ENCODE assay signal across 8 cellular contexts in genomic region chr18:63317556-63317946, GRCh38. TPM values are rescaled to one million over a fixed set of nuclear protein-coding genes. Genes with fewer than 3 reads are reported as not detected.
DNase-seq lines count a peak whose midpoint lies in the region; ATAC-seq and TF ChIP-seq lines count a peak whose summit lies in the region.

No MANE protein-coding gene starts in this region.

- peaks cover 42% of the 10 kb centered on the region for H3K4me1 Mint-ChIP-seq in T-helper 1 cell treated with Interleukin-12 subunit alpha and Interleukin-12 subunit beta and Interleukin-4 antibody, amounts not matched to agents 30 μg/mL and 1 μg/mL, for 36 hours (ENCODE audit: low read depth)
- H3K4me1 Mint-ChIP-seq in activated CD4-positive, alpha-beta memory T cell treated with anti-CD3 and anti-CD28 coated beads for 36 hours (ENCODE audit: low read depth): peaks cover 47% of the 10 kb centered on the region

- no peaks in the 10 kb centered on the region for H3K9me3 Mint-ChIP-seq in T-helper 1 cell treated with Interleukin-12 subunit alpha and Interleukin-12 subunit beta and Interleukin-4 antibody, amounts not matched to agents 30 μg/mL and 1 μg/mL, for 36 hours
- no peaks in the 10 kb centered on the region for H3K9me3 Mint-ChIP-seq in activated CD4-positive, alpha-beta memory T cell treated with anti-CD3 and anti-CD28 coated beads for 36 hours

- peak overlapping the region; percentile 74 for H3K4me3 ChIP-seq in kidney epithelial cell (ENCODE audit: low read depth, low read length)
- H3K4me3 ChIP-seq in subcutaneous abdominal adipose tissue (ENCODE audit: low read depth in 1 of 5, low read length in 5 of 5): peak overlapping the region; percentile 78 to 94 (median 89)

- H3K4me3 Mint-ChIP-seq in T-helper 1 cell treated with Interleukin-12 subunit alpha and Interleukin-12 subunit beta and Interleukin-4 antibody, amounts not matched to agents 30 μg/mL and 1 μg/mL, for 36 hours: peak overlapping the region; percentile 95
- peak overlapping the region; percentile 94 for H3K4me3 Mint-ChIP-seq in activated CD4-positive, alpha-beta memory T cell treated with anti-CD3 and anti-CD28 coated beads for 36 hours

- no peaks in the 10 kb centered on the region for H3K27me3 Mint-ChIP-seq in T-helper 1 cell treated with Interleukin-12 subunit alpha and Interleukin-12 subunit beta and Interleukin-4 antibody, amounts not matched to agents 30 μg/mL and 1 μg/mL, for 36 hours (ENCODE audit: low read depth)
- no peaks in the 10 kb centered on the region for H3K27me3 Mint-ChIP-seq in activated CD4-positive, alpha-beta memory T cell treated with anti-CD3 and anti-CD28 coated beads for 36 hours

- TF ChIP-seq CTCF in kidney epithelial cell (IDR thresholded peaks at IDR 0.05; ENCODE audit: insufficient read depth, low read length, poor library complexity, severe bottlenecking): no peak

- peak overlapping the region; percentile 95 for H3K27ac ChIP-seq in subcutaneous abdominal adipose tissue (ENCODE audit: low read depth, low read length)

- peak overlapping the region; percentile 2 to 89 (median 82) for H3K9ac ChIP-seq in subcutaneous abdominal adipose tissue (ENCODE audit: low read length in 5 of 5)

- no peaks in the 10 kb centered on the region for H3K9me3 ChIP-seq in subcutaneous abdominal adipose tissue (ENCODE audit: control insufficient read depth in 5 of 5, low read length in 5 of 5)

- H3K27ac Mint-ChIP-seq in T-helper 1 cell treated with Interleukin-12 subunit alpha and Interleukin-12 subunit beta and Interleukin-4 antibody, amounts not matched to agents 30 μg/mL and 1 μg/mL, for 36 hours: peak overlapping the region; percentile 78
- peak overlapping the region; percentile 93 for H3K27ac Mint-ChIP-seq in activated CD4-positive, alpha-beta memory T cell treated with anti-CD3 and anti-CD28 coated beads for 36 hours

- peaks cover 0 to 71% (median 62%) of the 10 kb centered on the region in 5 donors for H3K4me1 ChIP-seq in subcutaneous abdominal adipose tissue (ENCODE audit: control insufficient read depth in 5 of 5, insufficient read depth in 5 of 5, low read length in 5 of 5)

- H3K36me3 Mint-ChIP-seq in T-helper 1 cell treated with Interleukin-12 subunit alpha and Interleukin-12 subunit beta and Interleukin-4 antibody, amounts not matched to agents 30 μg/mL and 1 μg/mL, for 36 hours (ENCODE audit: low read depth): peaks cover 50% of the 10 kb centered on the region
- peaks cover 53% of the 10 kb centered on the region for H3K36me3 Mint-ChIP-seq in activated CD4-positive, alpha-beta memory T cell treated with anti-CD3 and anti-CD28 coated beads for 36 hours

- intact Hi-C loops in activated CD4-positive, alpha-beta memory T cell treated with anti-CD3 and anti-CD28 coated beads for 36 hours (cut with micrococcal nuclease): loop anchor here (1.0 to 5.0 kb wide), 3 partner anchors 17 to 730 kb away; no protein-coding TSS in a partner anchor

- POLR2A ChIA-PET in activated CD4-positive, alpha-beta memory T cell treated with anti-CD3 and anti-CD28 coated beads for 36 hours (lab: Charles Lee): interaction anchor here (0.9 to 3.9 kb wide), 18 partner anchors 10 to 300 kb away, joined by 3 to 36 read pairs (median 7); no protein-coding TSS in a partner anchor

- ATAC-seq in left lobe of liver (no peak), GM18858 (IDR thresholded peaks at IDR 0.05; ENCODE audit: unreplicated experiment) (no peak)

- CTCF ChIA-PET in activated CD4-positive, alpha-beta memory T cell treated with anti-CD3 and anti-CD28 coated beads for 36 hours (lab: Charles Lee): interaction anchor here (0.7 to 3.9 kb wide), 39 partner anchors 11 to 335 kb away, joined by 3 to 101 read pairs (median 7); no protein-coding TSS in a partner anchor

- H3K27me3 ChIP-seq in kidney epithelial cell (ENCODE audit: control insufficient read depth, insufficient read depth, low read length) (peaks cover 2% of the 10 kb centered on the region), subcutaneous abdominal adipose tissue (ENCODE audit: control insufficient read depth in 5 of 5, insufficient read depth in 4 of 5, low read length in 5 of 5) (no peaks in the 10 kb centered on the region)

- DNase-seq in T-helper 1 cell (no peak), kidney epithelial cell (ENCODE audit: low read depth) (no peak), left lobe of liver (ENCODE audit: low spot score) (no peak), NCI-H345 treated with DMSO at 0.1 percent for 48 hours (lab: John Stamatoyannopoulos, UW; ENCODE audit: unreplicated experiment) (no peak)
- no peak for DNase-seq in activated CD4-positive, alpha-beta memory T cell treated with anti-CD3 and anti-CD28 coated beads for 36 hours

- H3K36me3 ChIP-seq in kidney epithelial cell (ENCODE audit: control insufficient read depth, insufficient read depth, low read length) (no peaks in the 10 kb centered on the region), subcutaneous abdominal adipose tissue (ENCODE audit: control insufficient read depth in 5 of 5, insufficient read depth in 5 of 5, low read length in 5 of 5) (no peaks in the 10 kb centered on the region)

RNA-seq across cellular contexts. Expression of gene BCL2, which starts 2.0 kb away (rescaled TPM):
- 10 to 100 TPM; 66.9 to 67.9 TPM for total RNA-seq in activated CD4-positive, alpha-beta memory T cell treated with anti-CD3 and anti-CD28 coated beads for 36 hours
- 5.2 and 8.4 TPM in 2 replicates for total RNA-seq in kidney epithelial cell
- 1.0 TPM for total RNA-seq in left lobe of liver

RNA-seq across cellular contexts. Expression of gene KDSR, which starts 49.5 kb away (rescaled TPM):
- total RNA-seq in activated CD4-positive, alpha-beta memory T cell treated with anti-CD3 and anti-CD28 coated beads for 36 hours: 10 to 100 TPM; 72.8 to 77.2 TPM
- 32.1 and 36.3 TPM in 2 replicates for total RNA-seq in kidney epithelial cell
- 49.0 TPM for total RNA-seq in left lobe of liver
